20 cellular contexts compared by ENCODE assay signal in genomic region chr11:13000116-13000515, GRCh38. TPM values are rescaled to one million over a fixed set of nuclear protein-coding genes. Genes with fewer than 3 reads are reported as not detected.
"Had no signal": no experiment of that assay in that cellular context is flagged by ENCODE, and none has a peak within 500 bp of the region (broad histone marks: within the 10 kb centered on the region; RNA-seq: fewer than 3 reads in every experiment).

No MANE protein-coding gene starts in this region.

- ATAC-seq: Panc1, PC-3 had no signal

- H3K4me3 ChIP-seq: SK-N-MC had no signal

- DNase-seq: MV-4-11, NCI-H1048, NCI-H1105 treated with DMSO at 0.1 percent for 48 hours, NCI-H1436, NCI-H187, NCI-H2029, NCI-H2081 treated with DMSO at 0.1 percent for 48 hours, NCI-H2171, NCI-H226, NCI-H510A, NCI-H524 treated with DMSO at 0.1 percent for 48 hours, NCI-H774, PC-3, SHP77 had no signal

- H3K27ac ChIP-seq: RWPE1, SK-N-MC had no signal

RNA-seq across cellular contexts. Expression of gene RASSF10, which starts 9.0 kb away (rescaled TPM):
- total RNA-seq: LHCN-M2, MCF 10A, OCI-LY7, PC-3 had no signal
